ENCODE assay signal across 17 cellular contexts in genomic region chr7:128341733-128342132, GRCh38. TPM values are rescaled to one million over a fixed set of nuclear protein-coding genes. Genes with fewer than 3 reads are reported as not detected.
DNase-seq lines count a peak whose midpoint lies in the region; ATAC-seq and TF ChIP-seq lines count a peak whose summit lies in the region.
"Had no signal": no experiment of that assay in that cellular context is flagged by ENCODE, and none has a peak within 500 bp of the region (broad histone marks: within the 10 kb centered on the region; RNA-seq: fewer than 3 reads in every experiment).

No MANE protein-coding gene starts in this region.

- H2AFZ ChIP-seq in HCT116 (ENCODE audit: low read depth, low read length, poor library complexity, severe bottlenecking): no peak overlapping the region
- H2AFZ ChIP-seq: parathyroid adenoma had no signal

- TF ChIP-seq POLR2A in HCT116 (IDR thresholded peaks at IDR 0.05; ENCODE audit: borderline replicate concordance, extremely low read depth, insufficient read depth, insufficient read length): no peak

- BruUV-seq in HCT116 (replicated peaks; lab: Mats Ljungman, UMichigan): no TSS peak

- peaks cover 25% of the 10 kb centered on the region for H3K4me1 Mint-ChIP-seq in activated T-helper 17 cell treated with anti-CD3 and anti-CD28 coated beads, Interleukin-2, amount 50 U/mL, for 72 hours
- peaks cover 16 to 39% (median 35%) of the 10 kb centered on the region in 4 donors for H3K4me1 Mint-ChIP-seq in naive thymus-derived CD8-positive, alpha-beta T cell
- H3K4me1 Mint-ChIP-seq in activated CD8-positive, alpha-beta memory T cell treated with anti-CD3 and anti-CD28 coated beads, Interleukin-2, amount 10 ng/mL, durations not matched to agents 7 days and 5 days: peaks cover 27% of the 10 kb centered on the region

- peaks cover 34% of the 10 kb centered on the region for H3K36me3 Mint-ChIP-seq in activated T-helper 17 cell treated with anti-CD3 and anti-CD28 coated beads, Interleukin-2, amount 50 U/mL, for 72 hours (ENCODE audit: low read depth)
- H3K36me3 Mint-ChIP-seq in naive thymus-derived CD8-positive, alpha-beta T cell: peaks cover 0 to 41% (median 12%) of the 10 kb centered on the region in 3 donors
- peaks cover 18% of the 10 kb centered on the region for H3K36me3 Mint-ChIP-seq in activated CD8-positive, alpha-beta memory T cell treated with anti-CD3 and anti-CD28 coated beads, Interleukin-2, amount 10 ng/mL, durations not matched to agents 7 days and 5 days

- POLR2A ChIA-PET in HCT116 (lab: Charles Lee): no interaction called here
- POLR2A ChIA-PET in naive thymus-derived CD8-positive, alpha-beta T cell (lab: Charles Lee): no interaction called here

- peak overlapping the region in 8 of 10 experiments; percentile 74 to 86 (median 80); a peak in 13 of 20 replicates for H3K4me3 ChIP-seq in BLaER1 treated with 17β-estradiol and CSF1 and Interleukin-3, amounts not matched to agents 10 nM and 100 nM
- peak overlapping the region in 1 of 2 experiments; percentile 92; a peak in 2 of 4 replicates for H3K4me3 ChIP-seq in HCT116 (replicated peaks in 1 of 2; ENCODE audit: low read depth in 1 of 2, low read length in 2 of 2)

- ATAC-seq in HCT116 (no peak), GM18858 (IDR thresholded peaks at IDR 0.05; ENCODE audit: unreplicated experiment) (no peak), GM18517 (IDR thresholded peaks at IDR 0.05; ENCODE audit: unreplicated experiment) (no peak)
- no peak for ATAC-seq in activated T-helper 17 cell treated with anti-CD3 and anti-CD28 coated beads, Interleukin-2, amount 50 U/mL, for 72 hours (replicated peaks)
- ATAC-seq in naive thymus-derived CD8-positive, alpha-beta T cell: no peak
- ATAC-seq in activated CD8-positive, alpha-beta memory T cell treated with anti-CD3 and anti-CD28 coated beads, Interleukin-2, amount 10 ng/mL, durations not matched to agents 7 days and 5 days: no peak
- ATAC-seq: gastroesophageal sphincter, left cardiac atrium had no signal

- peak overlapping the region; percentile 79 to 99 (median 92) for H3K4me2 ChIP-seq in BLaER1 treated with 17β-estradiol and CSF1 and Interleukin-3, amounts not matched to agents 10 nM and 100 nM
- peak overlapping the region; percentile 75 for H3K4me2 ChIP-seq in HCT116 (ENCODE audit: low read length)

- no peak overlapping the region for H3K27ac Mint-ChIP-seq in activated T-helper 17 cell treated with anti-CD3 and anti-CD28 coated beads, Interleukin-2, amount 50 U/mL, for 72 hours
- H3K27ac Mint-ChIP-seq in naive thymus-derived CD8-positive, alpha-beta T cell: peak overlapping the region in 2 of 10 donors; percentile 1 to 50
- no peak overlapping the region for H3K27ac Mint-ChIP-seq in activated CD8-positive, alpha-beta memory T cell treated with anti-CD3 and anti-CD28 coated beads, Interleukin-2, amount 10 ng/mL, durations not matched to agents 7 days and 5 days

- TF ChIP-seq RAD21 in HCT116 (IDR thresholded peaks at IDR 0.05; ENCODE audit: low read depth): no peak

- TF ChIP-seq CTCF in HCT116 (IDR thresholded peaks at IDR 0.05 in 2 of 3, conservative IDR thresholded peaks at IDR 0.05 in 1 of 3; ENCODE audit: borderline replicate concordance in 1 of 3, insufficient read depth in 1 of 3, low read depth in 2 of 3, low read length in 2 of 3): no peak

- H4K20me1 ChIP-seq in BLaER1 treated with 17β-estradiol and CSF1 and Interleukin-3, amounts not matched to agents 10 nM and 100 nM: peaks cover 0 to 64% (median 37%) of the 10 kb centered on the region in 11 experiments; a peak in 17 of 22 replicates
- no peaks in the 10 kb centered on the region for H4K20me1 ChIP-seq in HCT116 (ENCODE audit: insufficient read depth)

- DNase-seq in HCT116 (ENCODE audit: low read depth, low spot score) (no peak), superior temporal gyrus (ENCODE audit: extremely low spot score) (no peak)
- no peak for DNase-seq in naive thymus-derived CD8-positive, alpha-beta T cell
- no peak for DNase-seq in activated CD8-positive, alpha-beta memory T cell treated with anti-CD3 and anti-CD28 coated beads, Interleukin-2, amount 10 ng/mL, durations not matched to agents 7 days and 5 days
- DNase-seq: activated CD4-positive, alpha-beta T cell treated with anti-CD3 and anti-CD28 coated beads, Interleukin-2, amount 50 U/mL, for 4 hours; aorta; effector memory CD4-positive, alpha-beta T cell; left cardiac atrium; NCI-H146; NCI-H69; stimulated activated CD4-positive, alpha-beta T cell treated with anti-CD3 and anti-CD28 coated beads, Interleukin-4, amount 100 ng/mL, for 24 hours had no signal

- no peaks in the 10 kb centered on the region for H3K27me3 Mint-ChIP-seq in activated T-helper 17 cell treated with anti-CD3 and anti-CD28 coated beads, Interleukin-2, amount 50 U/mL, for 72 hours
- no peaks in the 10 kb centered on the region for H3K27me3 Mint-ChIP-seq in naive thymus-derived CD8-positive, alpha-beta T cell
- H3K27me3 Mint-ChIP-seq in activated CD8-positive, alpha-beta memory T cell treated with anti-CD3 and anti-CD28 coated beads, Interleukin-2, amount 10 ng/mL, durations not matched to agents 7 days and 5 days: no peaks in the 10 kb centered on the region

- no peaks in the 10 kb centered on the region for H3K27me3 ChIP-seq in BLaER1 treated with 17β-estradiol and CSF1 and Interleukin-3, amounts not matched to agents 10 nM and 100 nM
- no peaks in the 10 kb centered on the region for H3K27me3 ChIP-seq in HCT116 (ENCODE audit: insufficient read depth, low read length)
- H3K27me3 ChIP-seq: gastroesophageal sphincter had no signal

- intact Hi-C loops in HCT116 (cut with micrococcal nuclease): no loop called here

- H3K36me3 ChIP-seq in BLaER1 treated with 17β-estradiol and CSF1 and Interleukin-3, amounts not matched to agents 10 nM and 100 nM: peaks cover 34 to 55% (median 50%) of the 10 kb centered on the region in 11 experiments
- H3K36me3 ChIP-seq in HCT116 (ENCODE audit: control insufficient read depth in 1 of 2, insufficient read depth in 2 of 2, low read length in 2 of 2): peaks cover 20 to 29% of the 10 kb centered on the region in 2 experiments; a peak in 3 of 4 replicates

- CTCF ChIA-PET in HCT116 (lab: Charles Lee): no interaction called here
- CTCF ChIA-PET in activated CD8-positive, alpha-beta memory T cell treated with anti-CD3 and anti-CD28 coated beads, Interleukin-2, amount 10 ng/mL, durations not matched to agents 7 days and 5 days (lab: Charles Lee): interaction anchor here (1.2 to 3.2 kb wide), 3 partner anchors 20 to 85 kb away, joined by 3 to 18 read pairs (median 4); no protein-coding TSS in a partner anchor

- no peaks in the 10 kb centered on the region for H3K9me2 ChIP-seq in HCT116 (ENCODE audit: insufficient read depth)

- peak overlapping the region; percentile 96 for H3K4me3 Mint-ChIP-seq in activated T-helper 17 cell treated with anti-CD3 and anti-CD28 coated beads, Interleukin-2, amount 50 U/mL, for 72 hours
- H3K4me3 Mint-ChIP-seq in naive thymus-derived CD8-positive, alpha-beta T cell: peak overlapping the region in 9 of 10 donors; percentile 45 to 98 (median 95)
- H3K4me3 Mint-ChIP-seq in activated CD8-positive, alpha-beta memory T cell treated with anti-CD3 and anti-CD28 coated beads, Interleukin-2, amount 10 ng/mL, durations not matched to agents 7 days and 5 days: no peak overlapping the region

- no peaks in the 10 kb centered on the region for H3K9me3 Mint-ChIP-seq in activated T-helper 17 cell treated with anti-CD3 and anti-CD28 coated beads, Interleukin-2, amount 50 U/mL, for 72 hours
- H3K9me3 Mint-ChIP-seq in naive thymus-derived CD8-positive, alpha-beta T cell: no peaks in the 10 kb centered on the region
- no peaks in the 10 kb centered on the region for H3K9me3 Mint-ChIP-seq in activated CD8-positive, alpha-beta memory T cell treated with anti-CD3 and anti-CD28 coated beads, Interleukin-2, amount 10 ng/mL, durations not matched to agents 7 days and 5 days (ENCODE audit: low read depth)

- peaks cover 59% of the 10 kb centered on the region for H3K79me2 ChIP-seq in HCT116 (ENCODE audit: insufficient read depth, low read length)

- peak overlapping the region; percentile 82 to 94 (median 91); a peak in 15 of 22 replicates for H3K9ac ChIP-seq in BLaER1 treated with 17β-estradiol and CSF1 and Interleukin-3, amounts not matched to agents 10 nM and 100 nM
- 0 out of 2 replicates have a peak overlapping the region, but pooled peaks have one; percentile 93 for H3K9ac ChIP-seq in HCT116 (ENCODE audit: low read length)
- H3K9ac ChIP-seq: parathyroid adenoma had no signal

- H3K27ac ChIP-seq in BLaER1 treated with 17β-estradiol and CSF1 and Interleukin-3, amounts not matched to agents 10 nM and 100 nM: no peak overlapping the region
- H3K27ac ChIP-seq in HCT116 (ENCODE audit: low read depth, low read length): no peak overlapping the region
- H3K27ac ChIP-seq: gastroesophageal sphincter, parathyroid adenoma had no signal

- RAD21 ChIA-PET in HCT116 (lab: Charles Lee; ENCODE audit: low non-redundant PET in 1 of 2, low total read pairs in 2 of 2, uncharacterized antibody in 2 of 2, unreplicated experiment in 2 of 2): no interaction called here

- H3K4me1 ChIP-seq in BLaER1 treated with 17β-estradiol and CSF1 and Interleukin-3, amounts not matched to agents 10 nM and 100 nM: peaks cover 20 to 30% (median 23%) of the 10 kb centered on the region in 10 experiments
- peaks cover 9 to 18% of the 10 kb centered on the region in 2 experiments for H3K4me1 ChIP-seq in HCT116 (ENCODE audit: control insufficient read depth in 1 of 2, insufficient read depth in 2 of 2, low read length in 2 of 2)

- H3K9me3 ChIP-seq in BLaER1 treated with 17β-estradiol and CSF1 and Interleukin-3, amounts not matched to agents 10 nM and 100 nM (replicated peaks in 1 of 11): no peaks in the 10 kb centered on the region
- H3K9me3 ChIP-seq in HCT116 (ENCODE audit: control insufficient read depth in 1 of 2, insufficient read depth in 1 of 2, low read depth in 1 of 2, low read length in 2 of 2): no peaks in the 10 kb centered on the region
- H3K9me3 ChIP-seq: gastroesophageal sphincter had no signal

RNA-seq across cellular contexts. Expression of gene RBM28, which starts 2.0 kb away (rescaled TPM):
- total RNA-seq in HCT116 (2021; ENCODE audit: unreplicated experiment): 66.3 TPM
- 23.9 and 29.2 TPM in 2 replicates for polyA plus RNA-seq in HCT116 (2012)
- 10 to 100 TPM; 30.4 to 46.6 TPM for total RNA-seq in activated T-helper 17 cell treated with anti-CD3 and anti-CD28 coated beads, Interleukin-2, amount 50 U/mL, for 72 hours
- total RNA-seq in naive thymus-derived CD8-positive, alpha-beta T cell: 10 to 100 TPM; 48.5 to 53.8 TPM
- 1 to 10 TPM; 8.4 to 9.1 (median 8.5) TPM for polyA plus RNA-seq in naive thymus-derived CD8-positive, alpha-beta T cell
- 10 to 100 TPM; 52.6 to 53.6 TPM for total RNA-seq in activated CD8-positive, alpha-beta memory T cell treated with anti-CD3 and anti-CD28 coated beads, Interleukin-2, amount 10 ng/mL, durations not matched to agents 7 days and 5 days

RNA-seq across cellular contexts. Expression of gene PRRT4, which starts 19.8 kb away (rescaled TPM):
- total RNA-seq in HCT116 (2021; ENCODE audit: unreplicated experiment): 4.0 TPM
- 2.5 and 3.4 TPM in 2 replicates for polyA plus RNA-seq in HCT116 (2012)
- under 1 TPM; 0.13 to 0.45 TPM for total RNA-seq in activated T-helper 17 cell treated with anti-CD3 and anti-CD28 coated beads, Interleukin-2, amount 50 U/mL, for 72 hours
- under 1 TPM; 0.82 to 0.96 TPM for total RNA-seq in naive thymus-derived CD8-positive, alpha-beta T cell
- polyA plus RNA-seq in naive thymus-derived CD8-positive, alpha-beta T cell: under 1 TPM; 0.07 to 0.34 (median 0.19) TPM
- under 1 TPM in 1 of 2 experiments, not detected in 1; 0.18 TPM for total RNA-seq in activated CD8-positive, alpha-beta memory T cell treated with anti-CD3 and anti-CD28 coated beads, Interleukin-2, amount 10 ng/mL, durations not matched to agents 7 days and 5 days
